ENCODE assay signal across 8 cellular contexts in the genomic region with DNA sequence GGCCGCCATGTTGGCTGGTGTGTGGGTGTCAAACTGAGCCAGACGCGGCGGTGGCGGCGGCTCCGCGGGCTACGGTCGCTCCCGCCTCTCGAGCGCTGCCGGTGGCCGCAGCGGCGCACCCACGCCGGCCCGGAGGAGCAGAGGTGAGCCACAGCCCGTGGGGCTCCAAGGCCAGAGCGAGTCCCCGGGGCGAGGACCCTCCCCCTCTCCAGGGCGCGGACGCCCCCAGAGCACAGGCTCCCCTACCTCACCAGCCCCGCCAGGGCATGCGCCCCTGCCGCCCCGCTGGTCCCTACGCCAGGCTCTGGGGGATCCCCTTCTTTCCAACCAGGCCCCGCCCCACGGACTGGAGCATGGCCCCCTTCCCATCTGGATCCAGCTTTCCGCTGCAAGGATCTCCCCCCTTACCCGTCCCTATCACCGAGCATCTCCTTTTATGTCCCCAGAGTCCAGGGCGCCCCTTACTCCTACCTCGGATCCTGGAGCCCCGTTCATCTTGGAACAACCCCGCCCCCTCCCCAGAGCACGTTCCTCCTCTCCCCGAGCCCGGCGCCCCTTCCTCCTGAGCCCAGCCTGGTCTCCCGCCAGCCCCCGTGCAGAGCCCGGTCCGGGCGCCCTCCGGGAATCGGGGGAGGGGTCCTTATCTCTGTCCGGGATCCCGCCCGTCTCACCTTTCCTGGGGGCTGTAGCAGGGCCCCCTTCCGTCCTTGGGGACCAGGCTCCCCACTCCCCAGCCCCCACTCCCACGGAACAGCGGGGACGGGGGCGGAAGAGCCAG. TPM values are rescaled to one million over a fixed set of nuclear protein-coding genes. Genes with fewer than 3 reads are reported as not detected.
DNase-seq lines count a peak whose midpoint lies in the region; ATAC-seq and TF ChIP-seq lines count a peak whose summit lies in the region.

No MANE protein-coding gene starts in this region.

- H3K79me2 ChIP-seq in GM23248 (ENCODE audit: insufficient read depth), result peaks cover 50% of the 10 kb centered on the region

- H3K4me3 ChIP-seq in GM23248, result peak overlapping the region; percentile 91
- peak overlapping the region; percentile 92 to 99 for H3K4me3 ChIP-seq in right atrium auricular region
- H3K4me3 ChIP-seq in skeletal muscle cell (ENCODE audit: low read depth, low read length), result peak overlapping the region; percentile 99

- H3K27ac Mint-ChIP-seq in activated naive CD4-positive, alpha-beta T cell treated with anti-CD3 and anti-CD28 coated beads, Interleukin-2, amount 50 U/mL, for 72 hours, result peak overlapping the region; percentile 48 to 60

- H3K36me3 ChIP-seq in GM23248 (ENCODE audit: low read depth), result no peaks in the 10 kb centered on the region
- H3K36me3 ChIP-seq in right atrium auricular region, result no peaks in the 10 kb centered on the region

- peak; percentile 62 to 78 for ATAC-seq in activated naive CD4-positive, alpha-beta T cell treated with anti-CD3 and anti-CD28 coated beads, Interleukin-2, amount 50 U/mL, for 72 hours

- peak overlapping the region; percentile 77 for H2AFZ ChIP-seq in GM23248

- 0 out of 2 replicates have a peak, but pooled peaks cover under 1% of the 10 kb centered on the region for H4K20me1 ChIP-seq in GM23248 (ENCODE audit: insufficient read depth)

- 0 out of 2 replicates have a peak, but pooled peaks cover 4% of the 10 kb centered on the region for H3F3A ChIP-seq in GM23248 (ENCODE audit: insufficient read depth)

- H3K27me3 ChIP-seq in GM23248 (replicated peaks; ENCODE audit: insufficient read depth) (no peaks in the 10 kb centered on the region), right atrium auricular region (no peaks in the 10 kb centered on the region)

- H3K36me3 Mint-ChIP-seq in activated naive CD4-positive, alpha-beta T cell treated with anti-CD3 and anti-CD28 coated beads, Interleukin-2, amount 50 U/mL, for 72 hours, result no peaks in the 10 kb centered on the region

- H3K27ac ChIP-seq in GM23248, result peak overlapping the region; percentile 33
- peak overlapping the region; percentile 96 for H3K27ac ChIP-seq in right atrium auricular region

- DNase-seq in GM03348 (ENCODE audit: low spot score) (peak; percentile 60), GM23248 (peak; percentile 53), NAMALWA (ENCODE audit: low spot score) (peak; percentile 29), right atrium auricular region (ENCODE audit: low spot score) (no peak), skeletal muscle cell (ENCODE audit: low read depth) (no peak), GOT3 (lab: John Stamatoyannopoulos, UW) (no peak), NCI-H774 (lab: John Stamatoyannopoulos, UW) (no peak)
- no peak for DNase-seq in activated naive CD4-positive, alpha-beta T cell treated with anti-CD3 and anti-CD28 coated beads, Interleukin-2, amount 50 U/mL, for 72 hours (ENCODE audit: low spot score in 2 of 2)

- in situ Hi-C loops in GM23248 (cut with MboI), result no loop called here

- no peaks in the 10 kb centered on the region for H3K9me3 ChIP-seq in GM23248 (ENCODE audit: low read depth)
- H3K9me3 ChIP-seq in right atrium auricular region, result no peaks in the 10 kb centered on the region

- TF ChIP-seq CTCF in right atrium auricular region (IDR thresholded peaks at IDR 0.05), result peak in 1 of 2 donors; percentile 36

- no peaks in the 10 kb centered on the region for H3K9me3 Mint-ChIP-seq in activated naive CD4-positive, alpha-beta T cell treated with anti-CD3 and anti-CD28 coated beads, Interleukin-2, amount 50 U/mL, for 72 hours

- H3K4me1 ChIP-seq in GM23248 (ENCODE audit: insufficient read depth) (peaks cover 11% of the 10 kb centered on the region; the same call in 1 of the 2 replicates), right atrium auricular region (peaks cover 0 to 31% of the 10 kb centered on the region in 2 donors)

- H3K9ac ChIP-seq in GM23248, result peak overlapping the region; percentile 83

- H3K9me2 ChIP-seq in GM23248 (ENCODE audit: insufficient read depth), result no peaks in the 10 kb centered on the region

- peak overlapping the region; percentile 92 for H3K4me2 ChIP-seq in GM23248 (ENCODE audit: unreplicated experiment)

- WGBS in GM23248 (ENCODE audit: low coverage in 1 of 2, low lambda C conversion rate in 2 of 2, missing lambda C conversion rate in 2 of 2), 2 experiments, result 1% methylated on average over 15 to 36 of the region's 60 CpGs

RNA-seq across cellular contexts. Expression of gene EPN2, which starts 0.4 kb away (rescaled TPM):
- total RNA-seq in GM23248 (2014; rRNA removed; shearing (Covaris generic)), result 21.2 and 25.3 TPM in 2 replicates
- 54.0 and 56.2 TPM in 2 replicates for polyA plus RNA-seq in GM23248 (2016; fragmentation: Nextera tagmentation; extraction: Ambion mirVana)
- total RNA-seq in activated naive CD4-positive, alpha-beta T cell treated with anti-CD3 and anti-CD28 coated beads, Interleukin-2, amount 50 U/mL, for 72 hours, result 1 to 10 TPM; 2.6 to 9.7 TPM
- total RNA-seq in right atrium auricular region, result 10 to 100 TPM; 68.0 to 73.1 TPM

Comparison
In these comparisons a context has a peak if more than half of its experiments do, and no peak if none do; other contexts are left out.
1. DNase-seq: peak in GM03348 (single experiment), GM23248 (single experiment) and NAMALWA (single experiment); none in activated naive CD4-positive, alpha-beta T cell treated with anti-CD3 and anti-CD28 coated beads, Interleukin-2, amount 50 U/mL, for 72 hours (0 of 2), right atrium auricular region (single experiment), skeletal muscle cell (single experiment), GOT3 (single experiment) and NCI-H774 (single experiment).
2. Peak in every context shown above with its lines, with median percentiles within 50 percentile points of each other: H3K4me3 ChIP-seq.